8 cellular contexts compared by ENCODE assay signal in the genomic region with DNA sequence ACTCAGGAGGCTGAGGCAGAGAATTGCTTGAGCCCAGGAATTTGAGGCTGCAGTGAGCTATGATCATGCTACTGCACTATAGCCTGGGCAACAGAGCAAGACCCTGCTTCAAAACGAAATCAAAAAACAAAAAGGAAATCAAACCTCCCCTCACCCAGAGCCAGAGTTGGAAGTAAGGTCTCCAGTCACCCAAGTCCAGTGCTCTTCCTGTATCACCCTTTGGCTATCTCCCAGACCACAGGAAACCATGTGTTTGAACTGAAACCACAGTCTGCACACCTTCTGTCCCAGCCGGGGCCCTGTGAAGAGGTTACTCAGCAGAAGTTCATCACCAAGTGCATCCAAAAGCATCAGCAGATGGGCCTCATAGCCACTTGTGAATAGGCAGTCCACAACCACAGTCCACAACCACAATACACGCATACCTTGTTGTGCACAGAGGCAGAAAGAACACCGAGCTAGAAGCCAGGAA. TPM values are rescaled to one million over a fixed set of nuclear protein-coding genes. Genes with fewer than 3 reads are reported as not detected.
A peak's percentile ranks its signal among the peaks of the same experiment; 100 is the strongest.
DNase-seq lines count a peak whose midpoint lies in the region; ATAC-seq, FAIRE-seq and TF ChIP-seq lines count a peak whose summit lies in the region.

No MANE protein-coding gene starts in this region.

- peak; percentile 94 for FAIRE-seq in urothelium cell line (lab: Jason Lieb, UNC)

- H3K4me1 ChIP-seq in left lung = peaks cover 38 to 83% of the 10 kb centered on the region in 2 donors

- ATAC-seq in left lung = no peak
- no peak for ATAC-seq in GM21576 (IDR thresholded peaks at IDR 0.05; ENCODE audit: unreplicated experiment)

- H3K9me3 ChIP-seq in left lung = no peaks in the 10 kb centered on the region

- intact Hi-C loops in left lung (cut with DNase I) = loop anchor here in 1 of 2 donors (10.0 kb wide), 1 partner anchor 48 kb away; no protein-coding TSS in a partner anchor

- peak overlapping the region; percentile 10 to 99 for H3K27ac ChIP-seq in left lung

- peaks cover 0 to 40% of the 10 kb centered on the region in 2 donors for H3K36me3 ChIP-seq in left lung

- peak overlapping the region in 1 of 2 donors; percentile 96 for H3K4me3 ChIP-seq in left lung

- in situ Hi-C loops in KBM-7 (cut with MboI; ENCODE audit: low pct_unique_long_range_greater_than_20kb, low sequenced_read_pairs) = no loop called here

- DNase-seq in Daoy (ENCODE audit: low read depth) (peak; percentile 79), KBM-7 (peak; percentile 50), left lung (no peak), urothelium cell line (ENCODE audit: low spot score) (peak; percentile 60), T1000 (lab: John Stamatoyannopoulos, UW) (no peak), NCI-H1694 (lab: John Stamatoyannopoulos, UW) (no peak)
- DNase-seq in activated gamma-delta T cell treated with anti-CD3 and anti-CD28 coated beads, Interleukin-2, amount 50 U/mL, for 16 hours (ENCODE audit: low read depth) = peak; percentile 48

- no peak for TF ChIP-seq CTCF in left lung (IDR thresholded peaks at IDR 0.05)

- no peaks in the 10 kb centered on the region for H3K27me3 ChIP-seq in left lung

RNA-seq across cellular contexts. Expression of a gene that starts 4.6 kb away (rescaled TPM):
- 349 and 464 TPM in 2 replicates for total RNA-seq in Daoy (2014; rRNA removed; shearing (Covaris generic))
- total RNA-seq in left lung = 100 to 1,000 TPM; 754 to 761 TPM

Comparison
In these comparisons a context has a peak if more than half of its experiments do, and no peak if none do; other contexts are left out.
1. DNase-seq: peak in Daoy (single experiment), KBM-7 (single experiment), activated gamma-delta T cell treated with anti-CD3 and anti-CD28 coated beads, Interleukin-2, amount 50 U/mL, for 16 hours (single experiment) and urothelium cell line (single experiment); none in left lung (0 of 2), T1000 (single experiment) and NCI-H1694 (single experiment).